Comparison of ENCODE assay signal across 21 cellular contexts in genomic region chr20:44464514-44464913, GRCh38. TPM values are rescaled to one million over a fixed set of nuclear protein-coding genes. Genes with fewer than 3 reads are reported as not detected.
A peak's percentile ranks its signal among the peaks of the same experiment; 100 is the strongest.
DNase-seq lines count a peak whose midpoint lies in the region; ATAC-seq and TF ChIP-seq lines count a peak whose summit lies in the region.
"Had no signal": no experiment of that assay in that cellular context is flagged by ENCODE, and none has a peak within 500 bp of the region (broad histone marks: within the 10 kb centered on the region; RNA-seq: fewer than 3 reads in every experiment).

No MANE protein-coding gene starts in this region.

- no peaks in the 10 kb centered on the region for H3K9me2 ChIP-seq in PC-3 (replicated peaks; ENCODE audit: low read length)

- no peak overlapping the region for H2BK15ac ChIP-seq in mesenchymal stem cell (ENCODE audit: low read depth, poor library complexity, severe bottlenecking)

- no peaks in the 10 kb centered on the region for H3K36me3 Mint-ChIP-seq in activated T-helper 2 cell treated with anti-CD3 and anti-CD28 coated beads, Interferon-gamma antibody, Interleukin-2, Interleukin-4, amounts not matched to agents 10 μg/mL and 5 μg/mL and 100 μg/mL, durations not matched to agents 14 hours and 24 hours and 36 hours (ENCODE audit: low read depth)
- H3K36me3 Mint-ChIP-seq in nephron progenitor cell (ENCODE audit: low read depth): no peaks in the 10 kb centered on the region
- H3K36me3 Mint-ChIP-seq: CD8-positive, alpha-beta T cell had no signal

- no peak overlapping the region for H3K23ac ChIP-seq in mesenchymal stem cell (ENCODE audit: low read length in 2 of 2)

- no peak overlapping the region for H4K91ac ChIP-seq in mesenchymal stem cell (ENCODE audit: low read length)

- peak overlapping the region; percentile 63 for H3K27ac ChIP-seq in PC-3 (ENCODE audit: low read length)
- H3K27ac ChIP-seq in thyroid gland: peak overlapping the region in 2 of 3 donors; percentile 40 to 74
- no peak overlapping the region for H3K27ac ChIP-seq in mesenchymal stem cell (ENCODE audit: low read length, poor library complexity, severe bottlenecking)
- H3K27ac ChIP-seq: C4-2B, HL-60 had no signal

- TF ChIP-seq CTCF in PC-3 (conservative IDR thresholded peaks at IDR 0.05; ENCODE audit: low read depth, low read length) (no peak), fibroblast of mammary gland (conservative IDR thresholded peaks at IDR 0.05; ENCODE audit: control insufficient read depth, insufficient read depth, low read depth, low read length) (no peak), thyroid gland (IDR thresholded peaks at IDR 0.05) (no peak), nephron progenitor cell (IDR thresholded peaks at IDR 0.05) (no peak)

- no peak overlapping the region for H3K4ac ChIP-seq in mesenchymal stem cell (ENCODE audit: low read depth in 1 of 2, low read length in 2 of 2)

- no peaks in the 10 kb centered on the region for H3K9me3 Mint-ChIP-seq in activated T-helper 2 cell treated with anti-CD3 and anti-CD28 coated beads, Interferon-gamma antibody, Interleukin-2, Interleukin-4, amounts not matched to agents 10 μg/mL and 5 μg/mL and 100 μg/mL, durations not matched to agents 14 hours and 24 hours and 36 hours
- H3K9me3 Mint-ChIP-seq in nephron progenitor cell: no peaks in the 10 kb centered on the region
- H3K9me3 Mint-ChIP-seq: CD8-positive, alpha-beta T cell had no signal

- H2BK120ac ChIP-seq in mesenchymal stem cell (ENCODE audit: low read depth, low read length): no peak overlapping the region

- no peak overlapping the region for H2BK12ac ChIP-seq in mesenchymal stem cell (ENCODE audit: low read length in 2 of 2)

- H4K8ac ChIP-seq in mesenchymal stem cell (ENCODE audit: low read length): no peak overlapping the region

- no peak overlapping the region for H3K18ac ChIP-seq in mesenchymal stem cell (ENCODE audit: low read depth in 1 of 2, low read length in 2 of 2)

- peaks cover 1% of the 10 kb centered on the region for H3K27me3 Mint-ChIP-seq in activated T-helper 2 cell treated with anti-CD3 and anti-CD28 coated beads, Interferon-gamma antibody, Interleukin-2, Interleukin-4, amounts not matched to agents 10 μg/mL and 5 μg/mL and 100 μg/mL, durations not matched to agents 14 hours and 24 hours and 36 hours (ENCODE audit: low read depth)
- H3K27me3 Mint-ChIP-seq in nephron progenitor cell (ENCODE audit: low read depth, poor library complexity): peaks cover 20% of the 10 kb centered on the region

- H3K36me3 ChIP-seq in PC-3 (ENCODE audit: low read depth, low read length) (no peaks in the 10 kb centered on the region), thyroid gland (no peaks in the 10 kb centered on the region), mesenchymal stem cell (ENCODE audit: control insufficient read depth in 1 of 2, insufficient read depth in 2 of 2, low read depth in 1 of 2, low read length in 2 of 2) (no peaks in the 10 kb centered on the region)
- H3K36me3 ChIP-seq: MG63 had no signal

- ATAC-seq in PC-3: peak; percentile 60
- ATAC-seq: A549; CD8-positive, alpha-beta T cell; Panc1; SK-N-SH treated with all-trans-retinoic acid at 6 μM for 48 hours had no signal

- H3K4me3 Mint-ChIP-seq in activated T-helper 2 cell treated with anti-CD3 and anti-CD28 coated beads, Interferon-gamma antibody, Interleukin-2, Interleukin-4, amounts not matched to agents 10 μg/mL and 5 μg/mL and 100 μg/mL, durations not matched to agents 14 hours and 24 hours and 36 hours (ENCODE audit: low read depth): no peak overlapping the region
- H3K4me3 Mint-ChIP-seq in nephron progenitor cell: no peak overlapping the region
- H3K4me3 Mint-ChIP-seq: B cell; CD8-positive, alpha-beta T cell had no signal

- no peaks in the 10 kb centered on the region for H3K27me3 ChIP-seq in PC-3 (ENCODE audit: low read length)
- no peaks in the 10 kb centered on the region for H3K27me3 ChIP-seq in thyroid gland
- peaks cover 0 to 3% of the 10 kb centered on the region in 2 experiments for H3K27me3 ChIP-seq in mesenchymal stem cell (ENCODE audit: control insufficient read depth in 1 of 2, insufficient read depth in 1 of 2, low read length in 2 of 2)
- H3K27me3 ChIP-seq: MG63 had no signal

- H3K4me1 ChIP-seq in PC-3 (ENCODE audit: insufficient read depth, low read length): peaks cover 19% of the 10 kb centered on the region
- H3K4me1 ChIP-seq in thyroid gland: peaks cover 0 to 13% of the 10 kb centered on the region in 2 donors
- no peaks in the 10 kb centered on the region for H3K4me1 ChIP-seq in mesenchymal stem cell (ENCODE audit: control insufficient read depth, insufficient read depth, low read depth, low read length)

- H3K9me3 ChIP-seq in PC-3 (ENCODE audit: low read length) (no peaks in the 10 kb centered on the region), thyroid gland (no peaks in the 10 kb centered on the region), mesenchymal stem cell (ENCODE audit: control insufficient read depth, low read length) (no peaks in the 10 kb centered on the region)
- H3K9me3 ChIP-seq: A549, MG63 had no signal

- BruUV-seq in PC-3 (replicated peaks; lab: Mats Ljungman, UMichigan): no TSS peak

- no peak overlapping the region for H2AK5ac ChIP-seq in mesenchymal stem cell (ENCODE audit: low read length, severe bottlenecking)

- no peak for TF ChIP-seq POLR2A in thyroid gland (IDR thresholded peaks at IDR 0.05)

- H3K9ac ChIP-seq in PC-3 (ENCODE audit: low read length): peak overlapping the region; percentile 7; the same call in 1 of the 2 replicates
- no peak overlapping the region for H3K9ac ChIP-seq in mesenchymal stem cell (ENCODE audit: low read length)

- H3K79me1 ChIP-seq in mesenchymal stem cell (replicated peaks; ENCODE audit: low read length, poor library complexity, severe bottlenecking): no peaks in the 10 kb centered on the region

- 71 to 100% methylated on average over 2 to 3 of the region's 3 CpGs for WGBS in thyroid gland, 2 donors
- WGBS in mesenchymal stem cell: 95% methylated on average over 3 of the region's 3 CpGs

- intact Hi-C loops in PC-3 (cut with micrococcal nuclease) (no loop called here), thyroid gland (cut with DNase I) (loop anchor here (10.0 kb wide), 1 partner anchor 70 kb away; no protein-coding TSS in a partner anchor)
- intact Hi-C loops in activated T-helper 2 cell treated with anti-CD3 and anti-CD28 coated beads, Interferon-gamma antibody, Interleukin-2, Interleukin-4, amounts not matched to agents 10 μg/mL and 5 μg/mL and 100 μg/mL, durations not matched to agents 14 hours and 24 hours and 36 hours (cut with micrococcal nuclease): loop anchor here (10.0 kb wide), 1 partner anchor 250 kb away; the partner anchor contains the start of gene OSER1

- POLR2A ChIA-PET in PC-3 (lab: Charles Lee; ENCODE audit: unreplicated experiment): no interaction called here

- H3K27ac Mint-ChIP-seq in activated T-helper 2 cell treated with anti-CD3 and anti-CD28 coated beads, Interferon-gamma antibody, Interleukin-2, Interleukin-4, amounts not matched to agents 10 μg/mL and 5 μg/mL and 100 μg/mL, durations not matched to agents 14 hours and 24 hours and 36 hours: no peak overlapping the region
- no peak overlapping the region for H3K27ac Mint-ChIP-seq in nephron progenitor cell
- H3K27ac Mint-ChIP-seq: B cell; CD8-positive, alpha-beta T cell had no signal

- no peaks in the 10 kb centered on the region for H3F3A ChIP-seq in PC-3 (ENCODE audit: low read length, unreplicated experiment)

- CTCF ChIA-PET in PC-3 (lab: Charles Lee): no interaction called here

- no peak overlapping the region for H3K14ac ChIP-seq in mesenchymal stem cell (ENCODE audit: low read length in 2 of 2)

- no peak overlapping the region for H3K4me3 ChIP-seq in PC-3 (ENCODE audit: low read length)
- H3K4me3 ChIP-seq in fibroblast of mammary gland (ENCODE audit: control insufficient read depth, low read depth, low read length): no peak overlapping the region
- H3K4me3 ChIP-seq in thyroid gland (replicated peaks in 1 of 3): no peak overlapping the region
- no peak overlapping the region for H3K4me3 ChIP-seq in mesenchymal stem cell (ENCODE audit: insufficient read depth in 1 of 2, low read depth in 1 of 2, low read length in 2 of 2)
- H3K4me3 ChIP-seq: A549, MG63 had no signal

- no peak overlapping the region for H2BK5ac ChIP-seq in mesenchymal stem cell (ENCODE audit: low read depth, low read length, poor library complexity, severe bottlenecking)

- DNase-seq in ELR (ENCODE audit: low read depth) (peak; percentile 35), PC-3 (peak; percentile 85), fibroblast of mammary gland (ENCODE audit: low read depth) (peak; percentile 49), thyroid gland (no peak), mesenchymal stem cell (no peak), nephron progenitor cell (no peak)
- DNase-seq in activated T-helper 2 cell treated with anti-CD3 and anti-CD28 coated beads, Interferon-gamma antibody, Interleukin-2, Interleukin-4, amounts not matched to agents 10 μg/mL and 5 μg/mL and 100 μg/mL, durations not matched to agents 14 hours and 24 hours and 36 hours (ENCODE audit: low spot score): no peak
- DNase-seq: CD8-positive, alpha-beta T cell; DMS79 treated with DMSO at 0.1 percent for 48 hours; Karpas-422; MG63; NCI-H2081; NCI-H2227 treated with DMSO at 0.1 percent for 48 hours; NCI-H510A; NCI-H69 had no signal

- H2AFZ ChIP-seq in PC-3 (ENCODE audit: low read length) (peak overlapping the region; percentile 27), mesenchymal stem cell (ENCODE audit: low read depth, low read length) (no peak overlapping the region)

- H3K4me1 Mint-ChIP-seq in activated T-helper 2 cell treated with anti-CD3 and anti-CD28 coated beads, Interferon-gamma antibody, Interleukin-2, Interleukin-4, amounts not matched to agents 10 μg/mL and 5 μg/mL and 100 μg/mL, durations not matched to agents 14 hours and 24 hours and 36 hours (ENCODE audit: low read depth): no peaks in the 10 kb centered on the region
- peaks cover 8% of the 10 kb centered on the region for H3K4me1 Mint-ChIP-seq in nephron progenitor cell
- H3K4me1 Mint-ChIP-seq: B cell had no signal

- no peaks in the 10 kb centered on the region for H4K20me1 ChIP-seq in PC-3 (ENCODE audit: low read length)

- H3K4me2 ChIP-seq in PC-3 (ENCODE audit: low read length): peak overlapping the region; percentile 49
- H3K4me2 ChIP-seq in mesenchymal stem cell (ENCODE audit: low read length, poor library complexity, severe bottlenecking): no peak overlapping the region

- no peaks in the 10 kb centered on the region for H3K79me2 ChIP-seq in PC-3 (ENCODE audit: low read length)

RNA-seq across cellular contexts. Expression of gene TTPAL, which starts 11.2 kb away (rescaled TPM):
- total RNA-seq in PC-3 (2014; rRNA removed) (14.0 and 17.9 TPM in 2 replicates), thyroid gland (10 to 100 TPM; 14.2 to 27.7 (median 22.3) TPM)
- total RNA-seq in activated T-helper 2 cell treated with anti-CD3 and anti-CD28 coated beads, Interferon-gamma antibody, Interleukin-2, Interleukin-4, amounts not matched to agents 10 μg/mL and 5 μg/mL and 100 μg/mL, durations not matched to agents 14 hours and 24 hours and 36 hours: 19.7 and 20.8 TPM in 2 replicates
- 9.3 TPM for polyA plus RNA-seq in mesenchymal stem cell (2013, experiment 1 of 2)
- polyA plus RNA-seq in mesenchymal stem cell (2013, experiment 2 of 2): 10.5 TPM

RNA-seq across cellular contexts. Expression of gene SERINC3, which starts 57.4 kb away (rescaled TPM):
- total RNA-seq in PC-3 (2014; rRNA removed) (75.4 and 92.6 TPM in 2 replicates), thyroid gland (100 to 1,000 TPM; 113 to 140 (median 137) TPM)
- 51.2 and 52.5 TPM in 2 replicates for total RNA-seq in activated T-helper 2 cell treated with anti-CD3 and anti-CD28 coated beads, Interferon-gamma antibody, Interleukin-2, Interleukin-4, amounts not matched to agents 10 μg/mL and 5 μg/mL and 100 μg/mL, durations not matched to agents 14 hours and 24 hours and 36 hours
- 154 TPM for polyA plus RNA-seq in mesenchymal stem cell (2013, experiment 1 of 2)
- polyA plus RNA-seq in mesenchymal stem cell (2013, experiment 2 of 2): 162 TPM

Comparison
In these comparisons a context has a peak if more than half of its experiments do, and no peak if none do; other contexts are left out.
1. DNase-seq: peak in ELR (single experiment), PC-3 (single experiment) and fibroblast of mammary gland (single experiment); none in thyroid gland (0 of 2), activated T-helper 2 cell treated with anti-CD3 and anti-CD28 coated beads, Interferon-gamma antibody, Interleukin-2, Interleukin-4, amounts not matched to agents 10 μg/mL and 5 μg/mL and 100 μg/mL, durations not matched to agents 14 hours and 24 hours and 36 hours (single experiment), mesenchymal stem cell (single experiment) and nephron progenitor cell (single experiment).